Comparison of ENCODE assay signal across 20 cellular contexts in genomic region chr5:34677428-34677827, GRCh38. TPM values are rescaled to one million over a fixed set of nuclear protein-coding genes. Genes with fewer than 3 reads are reported as not detected.
A peak's percentile ranks its signal among the peaks of the same experiment; 100 is the strongest.
DNase-seq lines count a peak whose midpoint lies in the region; ATAC-seq, FAIRE-seq and TF ChIP-seq lines count a peak whose summit lies in the region.
"Had no signal": no experiment of that assay in that cellular context is flagged by ENCODE, and none has a peak within 500 bp of the region (broad histone marks: within the 10 kb centered on the region; RNA-seq: fewer than 3 reads in every experiment).

No MANE protein-coding gene starts in this region.

- no peak overlapping the region for H2BK120ac ChIP-seq in IMR-90 (ENCODE audit: low read depth, low read length)

- H3K9ac ChIP-seq in GM23248 (no peak overlapping the region), IMR-90 (ENCODE audit: low read depth, low read length) (no peak overlapping the region), astrocyte (ENCODE audit: low read length) (no peak overlapping the region), mammary epithelial cell (ENCODE audit: insufficient read depth, low read length) (no peak overlapping the region)
- H3K9ac ChIP-seq: BLaER1 had no signal

- H3F3A ChIP-seq in GM23248 (ENCODE audit: insufficient read depth): peaks cover 55% of the 10 kb centered on the region

- no peak overlapping the region for H3K14ac ChIP-seq in IMR-90 (replicated peaks; ENCODE audit: low read depth, low read length)

- H3K27me3 Mint-ChIP-seq in astrocyte (ENCODE audit: low read depth, unreplicated experiment): no peaks in the 10 kb centered on the region

- H3K4me2 ChIP-seq in GM23248 (ENCODE audit: unreplicated experiment): no peak overlapping the region
- no peak overlapping the region for H3K4me2 ChIP-seq in IMR-90 (ENCODE audit: low read depth, low read length)
- no peak overlapping the region for H3K4me2 ChIP-seq in astrocyte (ENCODE audit: low read length)
- H3K4me2 ChIP-seq in osteoblast (ENCODE audit: insufficient read depth, low read length): no peak overlapping the region
- no peak overlapping the region for H3K4me2 ChIP-seq in mammary epithelial cell (ENCODE audit: insufficient read depth, low read depth, low read length)
- H3K4me2 ChIP-seq: BLaER1 had no signal

- no peak overlapping the region for H3K27ac Mint-ChIP-seq in astrocyte (ENCODE audit: unreplicated experiment)
- H3K27ac Mint-ChIP-seq: CD14-positive monocyte; CD4-positive, alpha-beta memory T cell had no signal

- peak overlapping the region; percentile 11 for H2BK5ac ChIP-seq in IMR-90 (ENCODE audit: low read depth, low read length, poor library complexity, severe bottlenecking)

- H2AK9ac ChIP-seq in IMR-90 (replicated peaks; ENCODE audit: low read depth, low read length, poor library complexity): no peak overlapping the region

- H4K5ac ChIP-seq in IMR-90 (ENCODE audit: low read depth, low read length): no peak overlapping the region

- no peak overlapping the region for H3K18ac ChIP-seq in IMR-90 (ENCODE audit: low read depth, low read length)

- no peak overlapping the region for H2BK20ac ChIP-seq in IMR-90 (ENCODE audit: low read depth, low read length)

- H3K9me3 ChIP-seq in GM23248 (ENCODE audit: low read depth) (no peaks in the 10 kb centered on the region), IMR-90 (ENCODE audit: control insufficient read depth, insufficient read depth, low read length) (no peaks in the 10 kb centered on the region), astrocyte (ENCODE audit: insufficient read depth, low read depth, low read length) (no peaks in the 10 kb centered on the region), osteoblast (ENCODE audit: low read depth, low read length) (no peaks in the 10 kb centered on the region), mammary epithelial cell (replicated peaks; ENCODE audit: insufficient read depth, low read length) (no peaks in the 10 kb centered on the region)
- H3K9me3 ChIP-seq: BLaER1 had no signal

- intact Hi-C loops in IMR-90 (cut with micrococcal nuclease) (no loop called here), mammary epithelial cell (cut with micrococcal nuclease) (no loop called here)

- H3K79me2 ChIP-seq in GM23248 (ENCODE audit: insufficient read depth) (peaks cover 97% of the 10 kb centered on the region), astrocyte (ENCODE audit: insufficient read depth, low read length) (peaks cover 98% of the 10 kb centered on the region), osteoblast (ENCODE audit: insufficient read depth, low read length) (peaks cover 96% of the 10 kb centered on the region), mammary epithelial cell (ENCODE audit: insufficient read depth, low read length) (peaks cover 98% of the 10 kb centered on the region)

- H3K79me1 ChIP-seq in IMR-90 (ENCODE audit: low read depth in 1 of 2, low read length in 2 of 2): peaks cover 0 to 63% of the 10 kb centered on the region in 2 experiments; a peak in 2 of 4 replicates

- no peak overlapping the region for H3K4me3 ChIP-seq in GM23248
- H3K4me3 ChIP-seq in IMR-90 (ENCODE audit: insufficient read depth, low read depth, low read length): no peak overlapping the region
- H3K4me3 ChIP-seq in astrocyte (ENCODE audit: insufficient read depth, low read depth, low read length): no peak overlapping the region
- H3K4me3 ChIP-seq in osteoblast (ENCODE audit: insufficient read depth, low read length): no peak overlapping the region
- H3K4me3 ChIP-seq in mammary epithelial cell (replicated peaks in 1 of 3; ENCODE audit: insufficient read depth in 1 of 3, low read depth in 2 of 3, low read length in 3 of 3): no peak overlapping the region
- H3K4me3 ChIP-seq: BLaER1 had no signal

- CTCF ChIA-PET in IMR-90 (lab: Yijun Ruan, JAX) (no interaction called here), mammary epithelial cell (lab: Charles Lee; ENCODE audit: low non-redundant PET) (interaction anchor here (0.7 kb wide), 1 partner anchor 226 kb away, joined by 3 read pairs; no protein-coding TSS in a partner anchor)

- TF ChIP-seq CTCF in IMR-90 (conservative IDR thresholded peaks at IDR 0.05; ENCODE audit: low read depth, low read length) (no peak), astrocyte (IDR thresholded peaks at IDR 0.05; ENCODE audit: insufficient read depth, low read depth, low read length) (no peak), osteoblast (IDR thresholded peaks at IDR 0.05; ENCODE audit: extremely low read depth, low read depth, low read length) (no peak), mammary epithelial cell (conservative IDR thresholded peaks at IDR 0.05 in 1 of 2, IDR thresholded peaks at IDR 0.05 in 1 of 2; ENCODE audit: extremely low read depth in 1 of 2, insufficient read depth in 1 of 2, low read depth in 1 of 2, low read length in 2 of 2) (no peak)

- H3K9me1 ChIP-seq in IMR-90 (ENCODE audit: insufficient read depth, low read length): peaks cover 49% of the 10 kb centered on the region

- no peak for ATAC-seq in IMR-90 (ENCODE audit: low read depth)
- ATAC-seq in HG02571 (IDR thresholded peaks at IDR 0.05; ENCODE audit: unreplicated experiment): no peak
- ATAC-seq: HCT116 had no signal

- H3K27me3 ChIP-seq in GM23248 (replicated peaks; ENCODE audit: insufficient read depth) (no peaks in the 10 kb centered on the region), IMR-90 (ENCODE audit: control insufficient read depth, insufficient read depth, low read length) (no peaks in the 10 kb centered on the region), astrocyte (ENCODE audit: insufficient read depth, low read length) (no peaks in the 10 kb centered on the region), osteoblast (ENCODE audit: insufficient read depth, low read length) (no peaks in the 10 kb centered on the region), mammary epithelial cell (ENCODE audit: insufficient read depth, low read length) (no peaks in the 10 kb centered on the region)
- H3K27me3 ChIP-seq: BLaER1 had no signal

- no peak overlapping the region for H3K23ac ChIP-seq in IMR-90 (ENCODE audit: low read depth, low read length)

- no peak overlapping the region for H2BK15ac ChIP-seq in IMR-90 (ENCODE audit: low read depth, low read length)

- WGBS in GM23248 (ENCODE audit: low coverage in 1 of 2, low lambda C conversion rate in 2 of 2, missing lambda C conversion rate in 2 of 2), 2 experiments: 86 to 89% methylated on average over 3 of the region's 3 CpGs
- 100% methylated on average over 1 of the region's 3 CpGs; no CpG with 5 or more reads in 1 of the 2 experiments for WGBS in IMR-90 (ENCODE audit: extremely low coverage in 2 of 2, insufficient read length in 1 of 2), 2 experiments
- WGBS in mammary epithelial cell (ENCODE audit: low coverage, missing lambda C conversion rate): 93% methylated on average over 3 of the region's 3 CpGs

- BruUV-seq in IMR-90 (replicated peaks; lab: Mats Ljungman, UMichigan) (no TSS peak), mammary epithelial cell (replicated peaks; lab: Mats Ljungman, UMichigan) (no TSS peak)

- H3K27ac ChIP-seq in GM23248: peak overlapping the region; percentile 94
- H3K27ac ChIP-seq in IMR-90 (ENCODE audit: insufficient read depth, low read length): no peak overlapping the region
- H3K27ac ChIP-seq in astrocyte (ENCODE audit: low read depth, low read length): peak overlapping the region; percentile 99
- H3K27ac ChIP-seq in osteoblast (ENCODE audit: low read depth, low read length): peak overlapping the region; percentile 98
- no peak overlapping the region for H3K27ac ChIP-seq in mammary epithelial cell (ENCODE audit: insufficient read depth, low read depth, low read length)
- H3K27ac ChIP-seq: BLaER1 had no signal

- H4K20me1 ChIP-seq in GM23248 (ENCODE audit: insufficient read depth) (no peaks in the 10 kb centered on the region), IMR-90 (ENCODE audit: insufficient read depth, low read length) (peaks cover 97% of the 10 kb centered on the region), astrocyte (ENCODE audit: insufficient read depth, low read length) (peaks cover 38% of the 10 kb centered on the region), osteoblast (ENCODE audit: insufficient read depth, low read length) (peaks cover 28% of the 10 kb centered on the region), mammary epithelial cell (ENCODE audit: insufficient read depth, low read length) (no peaks in the 10 kb centered on the region)

- no peaks in the 10 kb centered on the region for H3K9me3 Mint-ChIP-seq in astrocyte (ENCODE audit: unreplicated experiment)
- H3K9me3 Mint-ChIP-seq: CD14-positive monocyte; CD4-positive, alpha-beta memory T cell had no signal

- H4K8ac ChIP-seq in IMR-90 (ENCODE audit: low read depth in 2 of 2, low read length in 2 of 2): no peak overlapping the region

- peaks cover 27% of the 10 kb centered on the region for H3K36me3 Mint-ChIP-seq in astrocyte (ENCODE audit: low read depth, unreplicated experiment)
- H3K36me3 Mint-ChIP-seq: CD14-positive monocyte; CD4-positive, alpha-beta memory T cell had no signal

- no peak for TF ChIP-seq POLR2A in IMR-90 (IDR thresholded peaks at IDR 0.05; ENCODE audit: low read depth, low read length)

- H3K9me2 ChIP-seq in GM23248 (ENCODE audit: insufficient read depth): no peaks in the 10 kb centered on the region

- H3K4me3 Mint-ChIP-seq in astrocyte (ENCODE audit: unreplicated experiment): no peak overlapping the region
- H3K4me3 Mint-ChIP-seq: CD14-positive monocyte; CD4-positive, alpha-beta memory T cell had no signal

- H3K36me3 ChIP-seq in GM23248 (ENCODE audit: low read depth) (peaks cover 5% of the 10 kb centered on the region; the same call in 1 of the 2 replicates), IMR-90 (ENCODE audit: control insufficient read depth, insufficient read depth, low read length) (peaks cover 17% of the 10 kb centered on the region), astrocyte (ENCODE audit: insufficient read depth, low read length) (peaks cover 10% of the 10 kb centered on the region), osteoblast (ENCODE audit: insufficient read depth, low read length) (peaks cover 19% of the 10 kb centered on the region), mammary epithelial cell (ENCODE audit: insufficient read depth, low read length) (no peaks in the 10 kb centered on the region)

- no peak overlapping the region for H4K91ac ChIP-seq in IMR-90 (ENCODE audit: insufficient read depth, low read depth, low read length)

- in situ Hi-C loops in GM23248 (cut with MboI) (no loop called here), IMR-90 (cut with MboI; ENCODE audit: low sequenced_read_pairs) (no loop called here), mammary epithelial cell (cut with MboI; ENCODE audit: low sequenced_read_pairs in 2 of 2) (no loop called here)

- dilution Hi-C loops in IMR-90 (cut with HindIII; ENCODE audit: low sequenced_read_pairs, unreplicated experiment): no loop called here
- dilution Hi-C loops in mammary epithelial cell (cut with HindIII; ENCODE audit: low sequenced_read_pairs): no loop called here

- H3K56ac ChIP-seq in IMR-90 (ENCODE audit: extremely low read depth, insufficient read depth, low read length): no peak overlapping the region

- H3K4ac ChIP-seq in IMR-90 (ENCODE audit: low read depth, low read length): no peak overlapping the region

- peaks cover 43% of the 10 kb centered on the region for H3K4me1 ChIP-seq in GM23248 (ENCODE audit: insufficient read depth)
- peaks cover 28% of the 10 kb centered on the region for H3K4me1 ChIP-seq in IMR-90 (ENCODE audit: control insufficient read depth, insufficient read depth, low read length)
- H3K4me1 ChIP-seq in astrocyte (ENCODE audit: insufficient read depth, low read length): peaks cover 48% of the 10 kb centered on the region
- peaks cover 50% of the 10 kb centered on the region for H3K4me1 ChIP-seq in osteoblast (ENCODE audit: insufficient read depth, low read length)
- H3K4me1 ChIP-seq in mammary epithelial cell (ENCODE audit: insufficient read depth, low read length): peaks cover 26% of the 10 kb centered on the region

- no peak overlapping the region for H2AK5ac ChIP-seq in IMR-90 (ENCODE audit: low read depth, low read length)

- DNase-seq in GM23248: no peak
- DNase-seq in IMR-90: no peak
- no peak for DNase-seq in astrocyte (ENCODE audit: low read depth)
- DNase-seq in osteoblast (ENCODE audit: insufficient read length, low spot score, missing footprints): no peak
- no peak for DNase-seq in T-helper 9 cell
- DNase-seq in mammary epithelial cell: no peak
- no peak for DNase-seq in SIG-M5 treated with dmso at 0.1 percent for 504 hours (lab: John Stamatoyannopoulos, UW; ENCODE audit: unreplicated experiment)
- DNase-seq: AML-193; CD4-positive, alpha-beta memory T cell; DMS153; DMS79; GDM1; GOT3; H7 had no signal

- TF ChIP-seq RAD21 in IMR-90 (IDR thresholded peaks at IDR 0.05; ENCODE audit: low read length): no peak

- peaks cover 63% of the 10 kb centered on the region for H3K4me1 Mint-ChIP-seq in astrocyte (ENCODE audit: low read depth, unreplicated experiment)
- H3K4me1 Mint-ChIP-seq: CD14-positive monocyte; CD4-positive, alpha-beta memory T cell had no signal

- H2AFZ ChIP-seq in GM23248 (no peak overlapping the region), IMR-90 (replicated peaks; ENCODE audit: low read length, poor library complexity) (no peak overlapping the region), astrocyte (ENCODE audit: low read depth, low read length) (no peak overlapping the region), osteoblast (ENCODE audit: low read length) (no peak overlapping the region), mammary epithelial cell (ENCODE audit: low read depth, low read length) (no peak overlapping the region)

- POLR2A ChIA-PET in IMR-90 (lab: Charles Lee; ENCODE audit: unreplicated experiment): interaction anchor here (0.6 to 0.8 kb wide), 3 partner anchors 21 to 160 kb away, joined by 3 read pairs; no protein-coding TSS in a partner anchor

- no peak for FAIRE-seq in astrocyte (lab: Jason Lieb, UNC)
- FAIRE-seq: GM12892, GM18507 had no signal

RNA-seq across cellular contexts. Expression of gene RAI14, which starts 21.3 kb away (rescaled TPM):
- total RNA-seq in GM23248 (2014; rRNA removed; shearing (Covaris generic)): 120 and 124 TPM in 2 replicates
- polyA plus RNA-seq in GM23248 (2016; fragmentation: Nextera tagmentation; extraction: Ambion mirVana) (113 and 116 TPM in 2 replicates), IMR-90 (2012; rRNA removed) (191 and 221 TPM in 2 replicates), mammary epithelial cell (46.7 TPM)
- total RNA-seq in IMR-90 (2012; rRNA removed) (267 and 361 TPM in 2 replicates), astrocyte (307 and 315 TPM in 2 replicates), osteoblast (138 and 149 TPM in 2 replicates), mammary epithelial cell (100 to 1,000 TPM; 114 to 184 TPM)
- polyA plus RNA-seq in IMR-90 (2012; cell fraction: cytosol; rRNA removed): 68.3 and 80.0 TPM in 2 replicates
- polyA plus RNA-seq in IMR-90 (2012; cell fraction: nucleus; rRNA removed; ENCODE audit: low replicate concordance): 60.2 and 146 TPM in 2 replicates
- polyA minus RNA-seq in mammary epithelial cell: 258 TPM
- polyA plus RNA-seq: CD14-positive monocyte had no signal

Comparison
In these comparisons a context has a peak if more than half of its experiments do, and no peak if none do; other contexts are left out.
1. H3K27ac ChIP-seq: peak in GM23248 (single experiment), astrocyte (single experiment) and osteoblast (single experiment); none in IMR-90 (single experiment) and mammary epithelial cell (single experiment).